Comparison of ENCODE assay signal across 1 cellular context in the genomic region with DNA sequence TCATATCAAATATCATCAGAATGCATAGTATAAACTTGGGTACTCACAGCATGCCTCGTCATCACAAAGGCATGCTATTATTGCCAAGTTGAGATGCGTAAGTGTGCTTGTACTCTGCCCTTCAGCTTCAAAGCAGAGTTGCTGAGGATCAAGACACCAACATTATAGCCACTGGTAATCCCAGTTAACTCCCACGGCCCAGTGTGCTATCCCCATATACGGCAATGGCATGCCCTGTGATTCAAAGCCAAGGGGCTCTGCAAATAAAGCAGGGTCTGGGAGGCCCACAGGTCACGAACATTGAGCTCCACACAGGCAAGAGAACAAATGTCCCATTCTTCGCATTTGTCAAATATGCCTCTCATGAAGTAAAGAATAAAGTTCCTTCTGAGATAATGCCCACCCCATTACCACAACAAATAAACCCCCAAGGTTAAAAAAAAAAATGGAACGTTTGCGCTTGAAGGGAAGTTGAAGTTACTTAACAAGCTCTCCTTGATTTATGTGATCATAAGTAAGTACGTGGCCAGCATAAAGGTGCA.
TF ChIP-seq lines count a peak whose summit lies in the region.

No MANE protein-coding gene starts in this region.

TF ChIP-seq in HepG2, 621 proteins besides CTCF, POLR2A, EP300 and RAD21 (continued from another document and continues in another):
- TF ChIP-seq ZNF792 (CRISPR knock-in tag; IDR thresholded peaks at IDR 0.05) (peak; percentile 51; the same call in 1 of the 2 replicates), GABPA (IDR thresholded peaks at IDR 0.05; ENCODE audit: low read depth, low read length) (no peak), GABPA (CRISPR knock-in tag; IDR thresholded peaks at IDR 0.05; ENCODE audit: low read depth) (no peak), JUN (CRISPR knock-in tag; IDR thresholded peaks at IDR 0.05) (peak; percentile 97), GTF2F1 (IDR thresholded peaks at IDR 0.05; ENCODE audit: low read length) (no peak), HOXA3 (CRISPR knock-in tag; IDR thresholded peaks at IDR 0.05) (peak; percentile 74; the same call in 1 of the 2 replicates), CENPT (CRISPR knock-in tag; IDR thresholded peaks at IDR 0.05; ENCODE audit: low read depth) (no peak), SIX4 (CRISPR knock-in tag; IDR thresholded peaks at IDR 0.05) (peak; percentile 44; the same call in 1 of the 2 replicates), ZNF598 (CRISPR knock-in tag; IDR thresholded peaks at IDR 0.05; ENCODE audit: borderline replicate concordance) (no peak), XRCC5 (optimal IDR thresholded peaks at IDR 0.05; ENCODE audit: low read length) (peak; percentile 75), ZNF761 (CRISPR knock-in tag; conservative IDR thresholded peaks at IDR 0.05) (no peak), CREM (IDR thresholded peaks at IDR 0.05) (peak; percentile 92), CREM (CRISPR knock-in tag; IDR thresholded peaks at IDR 0.05) (no peak), ZNF343 (CRISPR knock-in tag; IDR thresholded peaks at IDR 0.05) (0 out of 2 replicates have a peak, but pooled peaks have one; percentile 57), SATB2 (CRISPR knock-in tag; IDR thresholded peaks at IDR 0.05) (peak; percentile 52; the same call in 1 of the 2 replicates), FOXK1 (CRISPR knock-in tag; IDR thresholded peaks at IDR 0.05; ENCODE audit: borderline replicate concordance, low read depth) (peak; percentile 32; the same call in 1 of the 2 replicates), ZNF124 (CRISPR knock-in tag; IDR thresholded peaks at IDR 0.05) (peak; percentile 21; the same call in 1 of the 2 replicates), FOSL1 (CRISPR knock-in tag; IDR thresholded peaks at IDR 0.05; ENCODE audit: borderline replicate concordance) (peak; percentile 75; the same call in 1 of the 2 replicates), KDM4B (CRISPR knock-in tag; IDR thresholded peaks at IDR 0.05) (0 out of 2 replicates have a peak, but pooled peaks have one; percentile 58), TSC22D2 (CRISPR knock-in tag; IDR thresholded peaks at IDR 0.05; ENCODE audit: borderline replicate concordance) (no peak; the same call in 1 of the 2 replicates), ZNF292 (CRISPR knock-in tag; IDR thresholded peaks at IDR 0.05; ENCODE audit: borderline replicate concordance, low read depth) (peak; percentile 57; the same call in 1 of the 2 replicates), AKAP8 (CRISPR knock-in tag; IDR thresholded peaks at IDR 0.05) (no peak), KDM5B (CRISPR knock-in tag; IDR thresholded peaks at IDR 0.05; ENCODE audit: borderline replicate concordance) (no peak), JARID2 (CRISPR knock-in tag; IDR thresholded peaks at IDR 0.05; ENCODE audit: insufficient replicate concordance) (no peak), CBFB (CRISPR knock-in tag; IDR thresholded peaks at IDR 0.05) (peak; percentile 77; the same call in 1 of the 2 replicates), ZNF614 (CRISPR knock-in tag; IDR thresholded peaks at IDR 0.05; ENCODE audit: borderline replicate concordance) (peak; percentile 79), KDM2A (CRISPR knock-in tag; IDR thresholded peaks at IDR 0.05; ENCODE audit: borderline replicate concordance, low read depth) (peak; percentile 60), ARNTL (CRISPR knock-in tag; IDR thresholded peaks at IDR 0.05) (peak; percentile 48; the same call in 1 of the 2 replicates), CREB1 (IDR thresholded peaks at IDR 0.05) (peak; percentile 64), CREB1 (CRISPR knock-in tag; IDR thresholded peaks at IDR 0.05) (peak; percentile 69), MEIS2 (CRISPR knock-in tag; IDR thresholded peaks at IDR 0.05) (peak; percentile 59; the same call in 1 of the 2 replicates), SMC3 (IDR thresholded peaks at IDR 0.05; ENCODE audit: low read length) (peak; percentile 2; the same call in 1 of the 2 replicates), FOXA3 (CRISPR knock-in tag; IDR thresholded peaks at IDR 0.05) (peak; percentile 88), ZNF567 (CRISPR knock-in tag; IDR thresholded peaks at IDR 0.05; ENCODE audit: borderline replicate concordance) (no peak)
- TF ChIP-seq, protein P1, sequence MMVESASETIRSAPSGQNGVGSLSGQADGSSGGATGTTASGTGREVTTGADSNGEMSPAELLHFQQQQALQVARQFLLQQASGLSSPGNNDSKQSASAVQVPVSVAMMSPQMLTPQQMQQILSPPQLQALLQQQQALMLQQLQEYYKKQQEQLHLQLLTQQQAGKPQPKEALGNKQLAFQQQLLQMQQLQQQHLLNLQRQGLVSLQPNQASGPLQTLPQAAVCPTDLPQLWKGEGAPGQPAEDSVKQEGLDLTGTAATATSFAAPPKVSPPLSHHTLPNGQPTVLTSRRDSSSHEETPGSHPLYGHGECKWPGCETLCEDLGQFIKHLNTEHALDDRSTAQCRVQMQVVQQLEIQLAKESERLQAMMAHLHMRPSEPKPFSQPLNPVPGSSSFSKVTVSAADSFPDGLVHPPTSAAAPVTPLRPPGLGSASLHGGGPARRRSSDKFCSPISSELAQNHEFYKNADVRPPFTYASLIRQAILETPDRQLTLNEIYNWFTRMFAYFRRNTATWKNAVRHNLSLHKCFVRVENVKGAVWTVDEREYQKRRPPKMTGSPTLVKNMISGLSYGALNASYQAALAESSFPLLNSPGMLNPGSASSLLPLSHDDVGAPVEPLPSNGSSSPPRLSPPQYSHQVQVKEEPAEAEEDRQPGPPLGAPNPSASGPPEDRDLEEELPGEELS (CRISPR knock-in tag; IDR thresholded peaks at IDR 0.05): peak; percentile 87
- TF ChIP-seq, protein P2, sequence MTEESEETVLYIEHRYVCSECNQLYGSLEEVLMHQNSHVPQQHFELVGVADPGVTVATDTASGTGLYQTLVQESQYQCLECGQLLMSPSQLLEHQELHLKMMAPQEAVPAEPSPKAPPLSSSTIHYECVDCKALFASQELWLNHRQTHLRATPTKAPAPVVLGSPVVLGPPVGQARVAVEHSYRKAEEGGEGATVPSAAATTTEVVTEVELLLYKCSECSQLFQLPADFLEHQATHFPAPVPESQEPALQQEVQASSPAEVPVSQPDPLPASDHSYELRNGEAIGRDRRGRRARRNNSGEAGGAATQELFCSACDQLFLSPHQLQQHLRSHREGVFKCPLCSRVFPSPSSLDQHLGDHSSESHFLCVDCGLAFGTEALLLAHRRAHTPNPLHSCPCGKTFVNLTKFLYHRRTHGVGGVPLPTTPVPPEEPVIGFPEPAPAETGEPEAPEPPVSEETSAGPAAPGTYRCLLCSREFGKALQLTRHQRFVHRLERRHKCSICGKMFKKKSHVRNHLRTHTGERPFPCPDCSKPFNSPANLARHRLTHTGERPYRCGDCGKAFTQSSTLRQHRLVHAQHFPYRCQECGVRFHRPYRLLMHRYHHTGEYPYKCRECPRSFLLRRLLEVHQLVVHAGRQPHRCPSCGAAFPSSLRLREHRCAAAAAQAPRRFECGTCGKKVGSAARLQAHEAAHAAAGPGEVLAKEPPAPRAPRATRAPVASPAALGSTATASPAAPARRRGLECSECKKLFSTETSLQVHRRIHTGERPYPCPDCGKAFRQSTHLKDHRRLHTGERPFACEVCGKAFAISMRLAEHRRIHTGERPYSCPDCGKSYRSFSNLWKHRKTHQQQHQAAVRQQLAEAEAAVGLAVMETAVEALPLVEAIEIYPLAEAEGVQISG (CRISPR knock-in tag; IDR thresholded peaks at IDR 0.05): peak; percentile 52; the same call in 1 of the 2 replicates
- TF ChIP-seq, protein P3, sequence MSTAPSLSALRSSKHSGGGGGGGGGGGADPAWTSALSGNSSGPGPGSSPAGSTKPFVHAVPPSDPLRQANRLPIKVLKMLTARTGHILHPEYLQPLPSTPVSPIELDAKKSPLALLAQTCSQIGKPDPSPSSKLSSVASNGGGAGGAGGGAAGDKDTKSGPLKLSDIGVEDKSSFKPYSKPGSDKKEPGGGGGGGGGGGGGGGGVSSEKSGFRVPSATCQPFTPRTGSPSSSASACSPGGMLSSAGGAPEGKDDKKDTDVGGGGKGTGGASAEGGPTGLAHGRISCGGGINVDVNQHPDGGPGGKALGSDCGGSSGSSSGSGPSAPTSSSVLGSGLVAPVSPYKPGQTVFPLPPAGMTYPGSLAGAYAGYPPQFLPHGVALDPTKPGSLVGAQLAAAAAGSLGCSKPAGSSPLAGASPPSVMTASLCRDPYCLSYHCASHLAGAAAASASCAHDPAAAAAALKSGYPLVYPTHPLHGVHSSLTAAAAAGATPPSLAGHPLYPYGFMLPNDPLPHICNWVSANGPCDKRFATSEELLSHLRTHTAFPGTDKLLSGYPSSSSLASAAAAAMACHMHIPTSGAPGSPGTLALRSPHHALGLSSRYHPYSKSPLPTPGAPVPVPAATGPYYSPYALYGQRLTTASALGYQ (CRISPR knock-in tag; IDR thresholded peaks at IDR 0.05): peak; percentile 96
- TF ChIP-seq, protein P4, sequence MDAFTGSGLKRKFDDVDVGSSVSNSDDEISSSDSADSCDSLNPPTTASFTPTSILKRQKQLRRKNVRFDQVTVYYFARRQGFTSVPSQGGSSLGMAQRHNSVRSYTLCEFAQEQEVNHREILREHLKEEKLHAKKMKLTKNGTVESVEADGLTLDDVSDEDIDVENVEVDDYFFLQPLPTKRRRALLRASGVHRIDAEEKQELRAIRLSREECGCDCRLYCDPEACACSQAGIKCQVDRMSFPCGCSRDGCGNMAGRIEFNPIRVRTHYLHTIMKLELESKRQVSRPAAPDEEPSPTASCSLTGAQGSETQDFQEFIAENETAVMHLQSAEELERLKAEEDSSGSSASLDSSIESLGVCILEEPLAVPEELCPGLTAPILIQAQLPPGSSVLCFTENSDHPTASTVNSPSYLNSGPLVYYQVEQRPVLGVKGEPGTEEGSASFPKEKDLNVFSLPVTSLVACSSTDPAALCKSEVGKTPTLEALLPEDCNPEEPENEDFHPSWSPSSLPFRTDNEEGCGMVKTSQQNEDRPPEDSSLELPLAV (CRISPR knock-in tag; conservative IDR thresholded peaks at IDR 0.05; ENCODE audit: low read depth): no peak
- TF ChIP-seq, protein P5, sequence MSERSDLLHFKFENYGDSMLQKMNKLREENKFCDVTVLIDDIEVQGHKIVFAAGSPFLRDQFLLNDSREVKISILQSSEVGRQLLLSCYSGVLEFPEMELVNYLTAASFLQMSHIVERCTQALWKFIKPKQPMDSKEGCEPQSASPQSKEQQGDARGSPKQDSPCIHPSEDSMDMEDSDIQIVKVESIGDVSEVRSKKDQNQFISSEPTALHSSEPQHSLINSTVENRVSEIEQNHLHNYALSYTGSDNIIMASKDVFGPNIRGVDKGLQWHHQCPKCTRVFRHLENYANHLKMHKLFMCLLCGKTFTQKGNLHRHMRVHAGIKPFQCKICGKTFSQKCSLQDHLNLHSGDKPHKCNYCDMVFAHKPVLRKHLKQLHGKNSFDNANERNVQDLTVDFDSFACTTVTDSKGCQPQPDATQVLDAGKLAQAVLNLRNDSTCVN (CRISPR knock-in tag; IDR thresholded peaks at IDR 0.05; ENCODE audit: borderline replicate concordance): 0 out of 2 replicates have a peak, but pooled peaks have one; percentile 19
- TF ChIP-seq, protein P6, sequence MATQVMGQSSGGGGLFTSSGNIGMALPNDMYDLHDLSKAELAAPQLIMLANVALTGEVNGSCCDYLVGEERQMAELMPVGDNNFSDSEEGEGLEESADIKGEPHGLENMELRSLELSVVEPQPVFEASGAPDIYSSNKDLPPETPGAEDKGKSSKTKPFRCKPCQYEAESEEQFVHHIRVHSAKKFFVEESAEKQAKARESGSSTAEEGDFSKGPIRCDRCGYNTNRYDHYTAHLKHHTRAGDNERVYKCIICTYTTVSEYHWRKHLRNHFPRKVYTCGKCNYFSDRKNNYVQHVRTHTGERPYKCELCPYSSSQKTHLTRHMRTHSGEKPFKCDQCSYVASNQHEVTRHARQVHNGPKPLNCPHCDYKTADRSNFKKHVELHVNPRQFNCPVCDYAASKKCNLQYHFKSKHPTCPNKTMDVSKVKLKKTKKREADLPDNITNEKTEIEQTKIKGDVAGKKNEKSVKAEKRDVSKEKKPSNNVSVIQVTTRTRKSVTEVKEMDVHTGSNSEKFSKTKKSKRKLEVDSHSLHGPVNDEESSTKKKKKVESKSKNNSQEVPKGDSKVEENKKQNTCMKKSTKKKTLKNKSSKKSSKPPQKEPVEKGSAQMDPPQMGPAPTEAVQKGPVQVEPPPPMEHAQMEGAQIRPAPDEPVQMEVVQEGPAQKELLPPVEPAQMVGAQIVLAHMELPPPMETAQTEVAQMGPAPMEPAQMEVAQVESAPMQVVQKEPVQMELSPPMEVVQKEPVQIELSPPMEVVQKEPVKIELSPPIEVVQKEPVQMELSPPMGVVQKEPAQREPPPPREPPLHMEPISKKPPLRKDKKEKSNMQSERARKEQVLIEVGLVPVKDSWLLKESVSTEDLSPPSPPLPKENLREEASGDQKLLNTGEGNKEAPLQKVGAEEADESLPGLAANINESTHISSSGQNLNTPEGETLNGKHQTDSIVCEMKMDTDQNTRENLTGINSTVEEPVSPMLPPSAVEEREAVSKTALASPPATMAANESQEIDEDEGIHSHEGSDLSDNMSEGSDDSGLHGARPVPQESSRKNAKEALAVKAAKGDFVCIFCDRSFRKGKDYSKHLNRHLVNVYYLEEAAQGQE (IDR thresholded peaks at IDR 0.05; ENCODE audit: borderline replicate concordance in 1 of 2, low read depth in 1 of 2, low read length in 2 of 2): peak in 1 of 2 experiments; percentile 56; a peak in 2 of 4 replicates
- TF ChIP-seq, protein P7, sequence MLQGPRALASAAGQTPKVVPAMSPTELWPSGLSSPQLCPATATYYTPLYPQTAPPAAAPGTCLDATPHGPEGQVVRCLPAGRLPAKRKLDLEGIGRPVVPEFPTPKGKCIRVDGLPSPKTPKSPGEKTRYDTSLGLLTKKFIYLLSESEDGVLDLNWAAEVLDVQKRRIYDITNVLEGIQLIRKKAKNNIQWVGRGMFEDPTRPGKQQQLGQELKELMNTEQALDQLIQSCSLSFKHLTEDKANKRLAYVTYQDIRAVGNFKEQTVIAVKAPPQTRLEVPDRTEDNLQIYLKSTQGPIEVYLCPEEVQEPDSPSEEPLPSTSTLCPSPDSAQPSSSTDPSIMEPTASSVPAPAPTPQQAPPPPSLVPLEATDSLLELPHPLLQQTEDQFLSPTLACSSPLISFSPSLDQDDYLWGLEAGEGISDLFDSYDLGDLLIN (CRISPR knock-in tag; IDR thresholded peaks at IDR 0.05; ENCODE audit: borderline replicate concordance): no peak
- TF ChIP-seq, protein P8, sequence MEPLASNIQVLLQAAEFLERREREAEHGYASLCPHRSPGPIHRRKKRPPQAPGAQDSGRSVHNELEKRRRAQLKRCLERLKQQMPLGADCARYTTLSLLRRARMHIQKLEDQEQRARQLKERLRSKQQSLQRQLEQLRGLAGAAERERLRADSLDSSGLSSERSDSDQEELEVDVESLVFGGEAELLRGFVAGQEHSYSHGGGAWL (CRISPR knock-in tag; IDR thresholded peaks at IDR 0.05): no peak
- TF ChIP-seq, protein P9, sequence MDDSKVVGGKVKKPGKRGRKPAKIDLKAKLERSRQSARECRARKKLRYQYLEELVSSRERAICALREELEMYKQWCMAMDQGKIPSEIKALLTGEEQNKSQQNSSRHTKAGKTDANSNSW (CRISPR knock-in tag; IDR thresholded peaks at IDR 0.05; ENCODE audit: borderline replicate concordance): no peak
- TF ChIP-seq, protein P10, sequence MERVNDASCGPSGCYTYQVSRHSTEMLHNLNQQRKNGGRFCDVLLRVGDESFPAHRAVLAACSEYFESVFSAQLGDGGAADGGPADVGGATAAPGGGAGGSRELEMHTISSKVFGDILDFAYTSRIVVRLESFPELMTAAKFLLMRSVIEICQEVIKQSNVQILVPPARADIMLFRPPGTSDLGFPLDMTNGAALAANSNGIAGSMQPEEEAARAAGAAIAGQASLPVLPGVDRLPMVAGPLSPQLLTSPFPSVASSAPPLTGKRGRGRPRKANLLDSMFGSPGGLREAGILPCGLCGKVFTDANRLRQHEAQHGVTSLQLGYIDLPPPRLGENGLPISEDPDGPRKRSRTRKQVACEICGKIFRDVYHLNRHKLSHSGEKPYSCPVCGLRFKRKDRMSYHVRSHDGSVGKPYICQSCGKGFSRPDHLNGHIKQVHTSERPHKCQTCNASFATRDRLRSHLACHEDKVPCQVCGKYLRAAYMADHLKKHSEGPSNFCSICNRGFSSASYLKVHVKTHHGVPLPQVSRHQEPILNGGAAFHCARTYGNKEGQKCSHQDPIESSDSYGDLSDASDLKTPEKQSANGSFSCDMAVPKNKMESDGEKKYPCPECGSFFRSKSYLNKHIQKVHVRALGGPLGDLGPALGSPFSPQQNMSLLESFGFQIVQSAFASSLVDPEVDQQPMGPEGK (CRISPR knock-in tag; IDR thresholded peaks at IDR 0.05): peak; percentile 81
